In the genomic region with DNA sequence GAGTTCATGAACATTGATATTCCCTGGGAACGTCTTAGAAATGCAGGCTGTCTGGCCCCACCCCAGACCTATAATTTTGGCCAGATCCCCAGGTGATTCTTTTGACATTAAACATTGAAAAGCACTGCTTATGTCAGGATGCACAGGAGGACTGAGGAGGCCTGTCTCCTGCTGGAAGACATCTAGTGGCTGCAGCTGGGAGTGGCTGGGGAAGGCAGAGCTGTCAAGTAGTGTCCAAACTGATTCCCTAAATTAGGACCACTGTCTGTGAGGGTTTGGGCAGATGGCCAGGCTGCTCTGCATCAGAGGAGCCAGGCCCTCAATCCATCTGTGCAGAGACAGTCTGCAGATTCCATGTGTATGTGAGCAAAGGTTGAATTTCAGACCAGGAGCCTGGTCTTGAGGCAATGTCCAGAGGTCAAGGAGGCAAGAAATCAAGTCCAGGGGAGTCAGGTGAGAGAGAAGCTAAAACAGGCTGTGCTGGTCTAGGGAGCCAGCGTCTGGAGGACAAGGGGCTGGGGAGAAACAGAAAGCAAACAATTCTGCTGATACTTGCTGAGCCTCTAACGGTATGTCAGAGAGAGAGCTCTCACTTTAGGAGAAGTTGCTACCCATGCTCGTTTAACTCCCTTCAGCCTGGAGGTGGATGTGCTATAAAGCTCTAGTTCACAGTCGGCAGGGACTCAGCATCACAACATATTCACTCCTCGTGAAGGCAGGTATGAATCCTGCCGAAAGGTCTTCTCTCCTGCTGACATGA, we compare ENCODE assay signal across 8 cellular contexts.
A peak's percentile ranks its signal among the peaks of the same experiment; 100 is the strongest.
DNase-seq lines count a peak whose midpoint lies in the region; ATAC-seq and TF ChIP-seq lines count a peak whose summit lies in the region.

No MANE protein-coding gene starts in this region.

- H3K36me3 ChIP-seq in WERI-Rb-1 = no peaks in the 10 kb centered on the region

- peak; percentile 86 for TF ChIP-seq CTCF in WERI-Rb-1 (IDR thresholded peaks at IDR 0.05; ENCODE audit: low read depth, low read length)
- peak; percentile 58 for TF ChIP-seq CTCF in foreskin fibroblast (IDR thresholded peaks at IDR 0.05; ENCODE audit: low read depth, low read length)
- peak; percentile 56 for TF ChIP-seq CTCF in retinal pigment epithelial cell (conservative IDR thresholded peaks at IDR 0.05; ENCODE audit: low read depth, low read length)

- H3K9me3 ChIP-seq in WERI-Rb-1 (ENCODE audit: severe bottlenecking) = no peaks in the 10 kb centered on the region

- ATAC-seq in HG03571 (IDR thresholded peaks at IDR 0.05; ENCODE audit: unreplicated experiment) = peak; percentile 63
- ATAC-seq in HG03521 (IDR thresholded peaks at IDR 0.05; ENCODE audit: unreplicated experiment) = no peak

- peak; percentile 3 for DNase-seq in SIG-M5 treated with dmso at 0.1 percent for 504 hours (lab: John Stamatoyannopoulos, UW; ENCODE audit: unreplicated experiment)
- no peak for DNase-seq in SIG-M5 (lab: John Stamatoyannopoulos, UW)
- DNase-seq in WERI-Rb-1 = peak; percentile 62
- peak; percentile 25 to 73 for DNase-seq in foreskin fibroblast
- no peak for DNase-seq in retinal pigment epithelial cell (ENCODE audit: low read depth)
- DNase-seq in NCI-H187 (lab: John Stamatoyannopoulos, UW) = no peak

- no peak overlapping the region for H3K4me3 ChIP-seq in WERI-Rb-1 (ENCODE audit: low read depth, low read length)
- no peak overlapping the region for H3K4me3 ChIP-seq in foreskin fibroblast (ENCODE audit: low read depth in 1 of 2, low read length in 2 of 2)
- H3K4me3 ChIP-seq in retinal pigment epithelial cell (ENCODE audit: low read length) = no peak overlapping the region

- no peaks in the 10 kb centered on the region for H3K27me3 ChIP-seq in WERI-Rb-1 (ENCODE audit: insufficient read depth, low read depth, severe bottlenecking)

- H3K27ac ChIP-seq in WERI-Rb-1 = no peak overlapping the region

Comparison
In these comparisons a context has a peak if more than half of its experiments do, and no peak if none do; other contexts are left out.
1. DNase-seq: peak in SIG-M5 treated with dmso at 0.1 percent for 504 hours (single experiment), WERI-Rb-1 (single experiment) and foreskin fibroblast (2 of 2); none in SIG-M5 (single experiment), retinal pigment epithelial cell (single experiment) and NCI-H187 (0 of 2).
2. Peak in every context shown above with its lines, with median percentiles within 50 percentile points of each other: CTCF ChIP-seq.